Comparison of ENCODE assay signal across 25 cellular contexts in the genomic region with DNA sequence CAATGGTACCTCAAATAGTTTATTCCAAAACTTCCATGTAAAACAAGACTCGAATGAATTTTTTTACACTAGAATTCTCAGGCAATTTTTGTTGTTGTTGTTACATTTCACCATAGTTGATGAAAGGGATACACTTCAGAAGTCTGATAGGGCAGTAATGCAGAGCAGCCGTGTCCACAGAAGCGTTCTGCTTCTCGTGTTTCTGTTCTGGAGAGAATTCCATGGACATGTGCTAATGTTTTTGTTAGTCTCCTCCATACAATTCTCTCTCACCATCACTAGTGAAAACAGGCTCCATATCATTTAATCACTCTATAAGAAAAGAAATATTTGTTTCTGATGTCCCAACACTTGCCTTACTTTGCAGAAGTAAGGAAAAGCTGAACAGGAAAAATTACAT.
A peak's percentile ranks its signal among the peaks of the same experiment; 100 is the strongest.
DNase-seq lines count a peak whose midpoint lies in the region; ATAC-seq and TF ChIP-seq lines count a peak whose summit lies in the region.
"Had no signal": no experiment of that assay in that cellular context is flagged by ENCODE, and none has a peak within 500 bp of the region (broad histone marks: within the 10 kb centered on the region; RNA-seq: fewer than 3 reads in every experiment).

No MANE protein-coding gene starts in this region.

- TF ChIP-seq POLR2A in IMR-90 (IDR thresholded peaks at IDR 0.05; ENCODE audit: low read depth, low read length): no peak

- H3K9me1 ChIP-seq in IMR-90 (ENCODE audit: insufficient read depth, low read length): no peaks in the 10 kb centered on the region

- no peak; the same call in 1 of the 2 replicates for ATAC-seq in IMR-90 (ENCODE audit: low read depth)
- ATAC-seq: activated T-cell treated with anti-CD3 and anti-CD28 coated beads, Interleukin-2, amount 50 U/mL, for 72 hours; stimulated activated naive CD8-positive, alpha-beta T cell treated with anti-CD3 and anti-CD28 coated beads, Interleukin-15, Interleukin-2, amounts not matched to agents 100 U/mL and 50 U/mL, for 24 hours had no signal

- H3K9me3 ChIP-seq in IMR-90 (ENCODE audit: control insufficient read depth, insufficient read depth, low read length) (no peaks in the 10 kb centered on the region), OCI-LY7 (ENCODE audit: low read length) (no peaks in the 10 kb centered on the region)
- H3K9me3 ChIP-seq: left ventricle myocardium inferior had no signal

- intact Hi-C loops in IMR-90 (cut with micrococcal nuclease): no loop called here
- intact Hi-C loops in OCI-LY7 (cut with micrococcal nuclease; ENCODE audit: unreplicated experiment): no loop called here

- H2AK5ac ChIP-seq in IMR-90 (ENCODE audit: low read depth, low read length): no peak overlapping the region

- no peaks in the 10 kb centered on the region for H4K20me1 ChIP-seq in IMR-90 (ENCODE audit: insufficient read depth, low read length)
- no peaks in the 10 kb centered on the region for H4K20me1 ChIP-seq in OCI-LY7 (ENCODE audit: insufficient read depth, low read length)

- H2BK20ac ChIP-seq in IMR-90 (ENCODE audit: low read depth, low read length): no peak overlapping the region

- H3K79me1 ChIP-seq in IMR-90 (ENCODE audit: low read depth in 1 of 2, low read length in 2 of 2): no peaks in the 10 kb centered on the region

- H2AFZ ChIP-seq in IMR-90 (replicated peaks; ENCODE audit: low read length, poor library complexity): no peak overlapping the region
- no peak overlapping the region for H2AFZ ChIP-seq in OCI-LY7 (ENCODE audit: low read length)
- H2AFZ ChIP-seq: parathyroid adenoma had no signal

- in situ Hi-C loops in IMR-90 (cut with MboI; ENCODE audit: low sequenced_read_pairs): no loop called here

- H3K27ac ChIP-seq in IMR-90 (ENCODE audit: insufficient read depth, low read length) (no peak overlapping the region), OCI-LY7 (ENCODE audit: low read depth, low read length, poor library complexity, severe bottlenecking) (no peak overlapping the region), coronary artery (no peak overlapping the region)
- H3K27ac ChIP-seq: left ventricle myocardium inferior, parathyroid adenoma had no signal

- H2BK15ac ChIP-seq in IMR-90 (ENCODE audit: low read depth, low read length): no peak overlapping the region

- no peak overlapping the region for H4K5ac ChIP-seq in IMR-90 (ENCODE audit: low read depth, low read length)

- DNase-seq in AG04449 (ENCODE audit: low read depth, low spot score) (peak; percentile 34), IMR-90 (peak; percentile 28), dedifferentiated amniotic fluid mesenchymal stem cell (ENCODE audit: extremely low spot score) (peak; percentile 69), hepatic stellate cell (ENCODE audit: low spot score) (peak; percentile 3), OCI-LY7 (ENCODE audit: low spot score) (no peak), coronary artery (ENCODE audit: low spot score) (no peak), medulla oblongata (ENCODE audit: extremely low spot score) (no peak), mesenteric fat pad (ENCODE audit: low spot score) (no peak)
- DNase-seq: activated CD4-positive, alpha-beta memory T cell treated with anti-CD3 and anti-CD28 coated beads for 36 hours; activated CD4-positive, alpha-beta T cell treated with anti-CD3 and anti-CD28 coated beads for 1 hour; activated naive CD4-positive, alpha-beta T cell treated with Interleukin-2 at 50 U/mL for 16 hours; activated T-cell treated with anti-CD3 and anti-CD28 coated beads, Interleukin-2, amount 50 U/mL, for 72 hours; amniotic stem cell; CD4-positive, alpha-beta memory T cell; cortex of kidney; erythroblast; H9; left ventricle myocardium inferior; NCI-H1048; NCI-H1694 treated with DMSO at 0.1 percent for 48 hours; NCI-H82; stimulated activated CD4-positive, alpha-beta T cell treated with anti-CD3 and anti-CD28 coated beads, Interleukin-1b, Interleukin-23, amount 100 ng/mL, for 48 hours; stimulated activated naive CD8-positive, alpha-beta T cell treated with anti-CD3 and anti-CD28 coated beads, Interleukin-15, Interleukin-2, amounts not matched to agents 100 U/mL and 50 U/mL, for 24 hours had no signal

- no peak overlapping the region for H2BK5ac ChIP-seq in IMR-90 (ENCODE audit: low read depth, low read length, poor library complexity, severe bottlenecking)

- CTCF ChIA-PET in AG04449 (lab: Yijun Ruan, JAX): no interaction called here
- CTCF ChIA-PET in IMR-90 (lab: Yijun Ruan, JAX): no interaction called here
- CTCF ChIA-PET in OCI-LY7 (lab: Charles Lee; ENCODE audit: unreplicated experiment): no interaction called here

- no CpG with 5 or more reads among the region's 4 CpGs for WGBS in IMR-90 (ENCODE audit: extremely low coverage in 2 of 2, insufficient read length in 1 of 2), 2 experiments

- H3K36me3 ChIP-seq in IMR-90 (ENCODE audit: control insufficient read depth, insufficient read depth, low read length) (no peaks in the 10 kb centered on the region), OCI-LY7 (ENCODE audit: insufficient read depth, low read length) (no peaks in the 10 kb centered on the region)
- H3K36me3 ChIP-seq: left ventricle myocardium inferior had no signal

- BruUV-seq in IMR-90 (replicated peaks; lab: Mats Ljungman, UMichigan) (no TSS peak), OCI-LY7 (replicated peaks; lab: Mats Ljungman, UMichigan) (no TSS peak)

- no peak overlapping the region for H2AK9ac ChIP-seq in IMR-90 (replicated peaks; ENCODE audit: low read depth, low read length, poor library complexity)

- H3K4ac ChIP-seq in IMR-90 (ENCODE audit: low read depth, low read length): no peak overlapping the region

- no peak overlapping the region for H4K8ac ChIP-seq in IMR-90 (ENCODE audit: low read depth in 2 of 2, low read length in 2 of 2)

- TF ChIP-seq CTCF in AG04449 (IDR thresholded peaks at IDR 0.05; ENCODE audit: insufficient read depth, low read length, missing control alignments): no peak
- no peak for TF ChIP-seq CTCF in IMR-90 (conservative IDR thresholded peaks at IDR 0.05; ENCODE audit: low read depth, low read length)
- TF ChIP-seq CTCF in OCI-LY7 (conservative IDR thresholded peaks at IDR 0.05; ENCODE audit: low read length): no peak
- no peak for TF ChIP-seq CTCF in coronary artery (IDR thresholded peaks at IDR 0.05)

- POLR2A ChIA-PET in AG04449 (lab: Yijun Ruan, JAX): no interaction called here
- POLR2A ChIA-PET in IMR-90 (lab: Charles Lee; ENCODE audit: unreplicated experiment): no interaction called here
- POLR2A ChIA-PET in OCI-LY7 (lab: Charles Lee): no interaction called here

- no peaks in the 10 kb centered on the region for H3K79me2 ChIP-seq in OCI-LY7 (ENCODE audit: insufficient read depth, low read depth, low read length)
- H3K79me2 ChIP-seq: parathyroid adenoma had no signal

- no peak overlapping the region for H2BK120ac ChIP-seq in IMR-90 (ENCODE audit: low read depth, low read length)

- H3K4me3 ChIP-seq in AG04449 (ENCODE audit: low read depth, low read length) (no peak overlapping the region), IMR-90 (ENCODE audit: insufficient read depth, low read depth, low read length) (no peak overlapping the region), OCI-LY7 (ENCODE audit: low read depth, low read length, poor library complexity, severe bottlenecking) (no peak overlapping the region), coronary artery (no peak overlapping the region)
- H3K4me3 ChIP-seq: left ventricle myocardium inferior, smooth muscle cell had no signal

- no peak overlapping the region for H3K9ac ChIP-seq in IMR-90 (ENCODE audit: low read depth, low read length)
- H3K9ac ChIP-seq: parathyroid adenoma had no signal

- H3K27me3 ChIP-seq in IMR-90 (ENCODE audit: control insufficient read depth, insufficient read depth, low read length): no peaks in the 10 kb centered on the region

- no peak overlapping the region for H3K14ac ChIP-seq in IMR-90 (replicated peaks; ENCODE audit: low read depth, low read length)

- H3K18ac ChIP-seq in IMR-90 (ENCODE audit: low read depth, low read length): no peak overlapping the region

- dilution Hi-C loops in IMR-90 (cut with HindIII; ENCODE audit: low sequenced_read_pairs, unreplicated experiment): no loop called here

- H3K23ac ChIP-seq in IMR-90 (ENCODE audit: low read depth, low read length): no peak overlapping the region

- no peak overlapping the region for H3K56ac ChIP-seq in IMR-90 (ENCODE audit: extremely low read depth, insufficient read depth, low read length)

- no peak overlapping the region for H4K91ac ChIP-seq in IMR-90 (ENCODE audit: insufficient read depth, low read depth, low read length)

- H3K4me1 ChIP-seq in IMR-90 (ENCODE audit: control insufficient read depth, insufficient read depth, low read length) (peaks cover 9% of the 10 kb centered on the region; the same call in 1 of the 2 replicates), OCI-LY7 (ENCODE audit: insufficient read depth, low read length, poor library complexity, severe bottlenecking) (no peaks in the 10 kb centered on the region)
- H3K4me1 ChIP-seq: left ventricle myocardium inferior, parathyroid adenoma had no signal

- H3K4me2 ChIP-seq in IMR-90 (ENCODE audit: low read depth, low read length) (no peak overlapping the region), OCI-LY7 (ENCODE audit: low read length) (no peak overlapping the region)
- H3K4me2 ChIP-seq: smooth muscle cell had no signal

- H3K9me2 ChIP-seq in OCI-LY7 (ENCODE audit: insufficient read depth, low read length): no peaks in the 10 kb centered on the region

- TF ChIP-seq RAD21 in IMR-90 (IDR thresholded peaks at IDR 0.05; ENCODE audit: low read length): no peak

TF ChIP-seq in IMR-90, 13 proteins besides CTCF, POLR2A, EP300 and RAD21 (continues in another document):
- TF ChIP-seq NFE2L2 (IDR thresholded peaks at IDR 0.05; ENCODE audit: low read depth, low read length) (no peak), RCOR1 (IDR thresholded peaks at IDR 0.05; ENCODE audit: insufficient replicate concordance, low read length) (no peak), MXI1 (IDR thresholded peaks at IDR 0.05; ENCODE audit: borderline replicate concordance, low read depth, low read length) (no peak), CEBPB (IDR thresholded peaks at IDR 0.05; ENCODE audit: low read depth, low read length) (no peak), SMC3 (IDR thresholded peaks at IDR 0.05; ENCODE audit: low read depth, low read length) (no peak), MAFK (IDR thresholded peaks at IDR 0.05; ENCODE audit: low read depth, low read length) (no peak), CHD1 (IDR thresholded peaks at IDR 0.05; ENCODE audit: low read depth, low read length) (no peak)
- TF ChIP-seq, protein P1, sequence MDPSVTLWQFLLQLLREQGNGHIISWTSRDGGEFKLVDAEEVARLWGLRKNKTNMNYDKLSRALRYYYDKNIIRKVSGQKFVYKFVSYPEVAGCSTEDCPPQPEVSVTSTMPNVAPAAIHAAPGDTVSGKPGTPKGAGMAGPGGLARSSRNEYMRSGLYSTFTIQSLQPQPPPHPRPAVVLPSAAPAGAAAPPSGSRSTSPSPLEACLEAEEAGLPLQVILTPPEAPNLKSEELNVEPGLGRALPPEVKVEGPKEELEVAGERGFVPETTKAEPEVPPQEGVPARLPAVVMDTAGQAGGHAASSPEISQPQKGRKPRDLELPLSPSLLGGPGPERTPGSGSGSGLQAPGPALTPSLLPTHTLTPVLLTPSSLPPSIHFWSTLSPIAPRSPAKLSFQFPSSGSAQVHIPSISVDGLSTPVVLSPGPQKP (IDR thresholded peaks at IDR 0.05; ENCODE audit: borderline replicate concordance, low read depth, low read length): no peak

Comparison
In these comparisons a context has a peak if more than half of its experiments do, and no peak if none do; other contexts are left out.
1. DNase-seq: peak in AG04449 (single experiment), IMR-90 (single experiment), dedifferentiated amniotic fluid mesenchymal stem cell (single experiment) and hepatic stellate cell (single experiment); none in OCI-LY7 (single experiment), coronary artery (single experiment), medulla oblongata (single experiment) and mesenteric fat pad (single experiment).